In genomic region chr5:15003511-15003920, GRCh38 we compare ENCODE assay signal across 8 cellular contexts.
A peak's percentile ranks its signal among the peaks of the same experiment; 100 is the strongest.
DNase-seq lines count a peak whose midpoint lies in the region; ATAC-seq, FAIRE-seq and TF ChIP-seq lines count a peak whose summit lies in the region.

No MANE protein-coding gene starts in this region.

- no peak overlapping the region for H3K4me3 ChIP-seq in CD8-positive, alpha-beta T cell (ENCODE audit: low read depth, low read length)
- no peak overlapping the region for H3K4me3 ChIP-seq in choroid plexus epithelial cell (ENCODE audit: low read depth, low read length)
- no peak overlapping the region for H3K4me3 ChIP-seq in HepG2 (replicated peaks in 1 of 3; ENCODE audit: insufficient read depth in 1 of 3, low read depth in 2 of 3, low read length in 3 of 3)

- TF ChIP-seq POLR2A in HepG2 (IDR thresholded peaks at IDR 0.05; ENCODE audit: insufficient read depth in 1 of 2, low read depth in 2 of 2, low read length in 2 of 2): no peak

- peak; percentile 24 to 69 (median 53) for DNase-seq in CD8-positive, alpha-beta T cell
- peak; percentile 88 for DNase-seq in NCI-H446 treated with DMSO at 0.1 percent for 48 hours (lab: John Stamatoyannopoulos, UW)
- DNase-seq in activated CD4-positive, alpha-beta T cell treated with anti-CD3 and anti-CD28 coated beads for 1 hour: peak; percentile 24
- DNase-seq in choroid plexus epithelial cell (ENCODE audit: low read depth): peak; percentile 88
- peak; percentile 59 for DNase-seq in HepG2 (ENCODE audit: low spot score)
- DNase-seq in stimulated activated CD4-positive, alpha-beta T cell treated with anti-CD3 and anti-CD28 coated beads, TNF-alpha, amount 100 ng/mL, for 4 hours (ENCODE audit: low read depth in 3 of 3): peak in 2 of 3 experiments; percentile 9 to 40

- H3K9me3 ChIP-seq in CD8-positive, alpha-beta T cell (ENCODE audit: low read length): no peaks in the 10 kb centered on the region
- H3K9me3 ChIP-seq in HepG2 (ENCODE audit: low read length): no peaks in the 10 kb centered on the region

- no peak overlapping the region for H3K4me2 ChIP-seq in HepG2 (ENCODE audit: low read depth, low read length)

- no peaks in the 10 kb centered on the region for H3K4me1 ChIP-seq in CD8-positive, alpha-beta T cell (ENCODE audit: insufficient read depth, low read length)
- H3K4me1 ChIP-seq in HepG2 (ENCODE audit: insufficient read depth, low read length): peaks cover 40% of the 10 kb centered on the region

- POLR2A ChIA-PET in CD8-positive, alpha-beta T cell (lab: Charles Lee): interaction anchor here (0.7 to 1.5 kb wide), 4 partner anchors 11 to 59 kb away, joined by 3 to 7 read pairs (median 4); no protein-coding TSS in a partner anchor
- POLR2A ChIA-PET in HepG2 (lab: Yijun Ruan, JAX): no interaction called here

- peak; percentile 65; the same call in 1 of the 2 replicates for TF ChIP-seq RAD21 in HepG2 (CRISPR knock-in tag; IDR thresholded peaks at IDR 0.05)

- in situ Hi-C loops in HepG2 (cut with HindIII; ENCODE audit: extremely low pct_ligation_motif_present, low pct_unique_long_range_greater_than_20kb): loop anchor here (5.0 kb wide), 1 partner anchor 46 kb away; no protein-coding TSS in a partner anchor

- peak; percentile 99 for ATAC-seq in CD8-positive, alpha-beta T cell
- peak; percentile 79 for ATAC-seq in GM19397 (IDR thresholded peaks at IDR 0.05; ENCODE audit: unreplicated experiment)
- peak; percentile 94 for ATAC-seq in HG03442 (IDR thresholded peaks at IDR 0.05; ENCODE audit: unreplicated experiment)
- ATAC-seq in HepG2: peak; percentile 87

- no peak overlapping the region for H2AFZ ChIP-seq in HepG2 (ENCODE audit: low read length)

- no peak overlapping the region for H3K27ac Mint-ChIP-seq in CD8-positive, alpha-beta T cell

- H3K4me1 Mint-ChIP-seq in CD8-positive, alpha-beta T cell (ENCODE audit: low read depth): no peaks in the 10 kb centered on the region

- CTCF ChIA-PET in CD8-positive, alpha-beta T cell (lab: Charles Lee): interaction anchor here (0.6 to 8.4 kb wide), 43 partner anchors 10 to 342 kb away, joined by 3 to 100 read pairs (median 4); no protein-coding TSS in a partner anchor
- CTCF ChIA-PET in HepG2 (lab: Yijun Ruan, JAX; ENCODE audit: low intra/inter-chr PET ratio, low total read pairs): interaction anchor here (1.2 to 3.8 kb wide), 4 partner anchors 10 to 318 kb away, joined by 5 to 30 read pairs (median 10); no protein-coding TSS in a partner anchor

- no peaks in the 10 kb centered on the region for H3K79me2 ChIP-seq in HepG2 (ENCODE audit: insufficient read depth, low read length)

- H3K9ac ChIP-seq in HepG2 (ENCODE audit: insufficient read depth, low read depth, low read length): no peak overlapping the region

- peaks cover 2% of the 10 kb centered on the region for H3K9me3 Mint-ChIP-seq in CD8-positive, alpha-beta T cell

- TF ChIP-seq CTCF in CD8-positive, alpha-beta T cell (IDR thresholded peaks at IDR 0.05): peak; percentile 78
- peak; percentile 87 for TF ChIP-seq CTCF in choroid plexus epithelial cell (conservative IDR thresholded peaks at IDR 0.05; ENCODE audit: low read depth, low read length)
- peak; percentile 83 for TF ChIP-seq CTCF in HepG2 (CRISPR knock-in tag; IDR thresholded peaks at IDR 0.05)

- BruUV-seq in HepG2 (replicated peaks; lab: Mats Ljungman, UMichigan): no TSS peak

- WGBS in HepG2 (ENCODE audit: low lambda C conversion rate): 38% methylated on average over 4 of the region's 4 CpGs

- H3K27me3 Mint-ChIP-seq in CD8-positive, alpha-beta T cell (ENCODE audit: low read depth): peaks cover 5% of the 10 kb centered on the region

- H4K20me1 ChIP-seq in HepG2 (ENCODE audit: insufficient read depth, low read length): no peaks in the 10 kb centered on the region

- TF ChIP-seq EP300 in HepG2 (IDR thresholded peaks at IDR 0.05; ENCODE audit: low read depth in 2 of 2, low read length in 2 of 2) (no peak), HepG2 (CRISPR knock-in tag; IDR thresholded peaks at IDR 0.05; ENCODE audit: borderline replicate concordance) (no peak)

- H3K36me3 ChIP-seq in CD8-positive, alpha-beta T cell (ENCODE audit: insufficient read depth, low read length): no peaks in the 10 kb centered on the region
- H3K36me3 ChIP-seq in HepG2 (replicated peaks in 1 of 2; ENCODE audit: control insufficient read depth in 1 of 2, insufficient read depth in 2 of 2, low read length in 2 of 2): no peaks in the 10 kb centered on the region

- H3K27ac ChIP-seq in CD8-positive, alpha-beta T cell (ENCODE audit: low read depth, low read length): no peak overlapping the region
- no peak overlapping the region for H3K27ac ChIP-seq in HepG2 (ENCODE audit: extremely low read length, insufficient read depth, low read length)

- no peaks in the 10 kb centered on the region for H3K27me3 ChIP-seq in CD8-positive, alpha-beta T cell (ENCODE audit: insufficient read depth, low read length)
- H3K27me3 ChIP-seq in HepG2 (ENCODE audit: control insufficient read depth in 1 of 2, insufficient read depth in 2 of 2, low read length in 2 of 2): peaks cover 0 to 4% of the 10 kb centered on the region in 2 experiments; a peak in 1 of 5 replicates

- intact Hi-C loops in CD8-positive, alpha-beta T cell (cut with DNase I, micrococcal nuclease): loop anchor here (1.0 to 5.0 kb wide), 8 partner anchors 10 to 641 kb away; partner anchors contain the start of gene ANKH (in 1 of the 2)
- intact Hi-C loops in HepG2 (cut with micrococcal nuclease; ENCODE audit: unreplicated experiment): loop anchor here (1.0 to 2.0 kb wide), 4 partner anchors 46 to 319 kb away; no protein-coding TSS in a partner anchor

- peak; percentile 76 for FAIRE-seq in HepG2 (lab: Jason Lieb, UNC)

- no peak overlapping the region for H3K4me3 Mint-ChIP-seq in CD8-positive, alpha-beta T cell

- H3K36me3 Mint-ChIP-seq in CD8-positive, alpha-beta T cell: no peaks in the 10 kb centered on the region

TF ChIP-seq in HepG2, 621 proteins besides CTCF, POLR2A, EP300 and RAD21 (continues in another document):
- TF ChIP-seq SOX13 (IDR thresholded peaks at IDR 0.05): no peak
- peak in 1 of 2 experiments; percentile 24; a peak in 1 of 4 replicates for TF ChIP-seq SOX13 (CRISPR knock-in tag; conservative IDR thresholded peaks at IDR 0.05 in 1 of 2, IDR thresholded peaks at IDR 0.05 in 1 of 2)
- TF ChIP-seq TARDBP (CRISPR knock-in tag; IDR thresholded peaks at IDR 0.05): 0 out of 2 replicates have a peak, but pooled peaks have one; percentile 27
- 0 out of 2 replicates have a peak, but pooled peaks have one; percentile 9 for TF ChIP-seq ARID5B (CRISPR knock-in tag; IDR thresholded peaks at IDR 0.05)
- TF ChIP-seq SMC3 (IDR thresholded peaks at IDR 0.05; ENCODE audit: low read length): peak; percentile 90
- TF ChIP-seq MIER3 (CRISPR knock-in tag; IDR thresholded peaks at IDR 0.05; ENCODE audit: borderline replicate concordance): no peak
- no peak for TF ChIP-seq ZNF703 (CRISPR knock-in tag; IDR thresholded peaks at IDR 0.05; ENCODE audit: borderline replicate concordance)
- TF ChIP-seq STAG1 (CRISPR knock-in tag; IDR thresholded peaks at IDR 0.05): peak; percentile 92
- TF ChIP-seq ATRX (CRISPR knock-in tag; IDR thresholded peaks at IDR 0.05; ENCODE audit: borderline replicate concordance): no peak
- peak; percentile 31; the same call in 1 of the 2 replicates for TF ChIP-seq GATAD2A (CRISPR knock-in tag; IDR thresholded peaks at IDR 0.05)
- no peak for TF ChIP-seq LCORL (IDR thresholded peaks at IDR 0.05)
- no peak for TF ChIP-seq LCORL (CRISPR knock-in tag; IDR thresholded peaks at IDR 0.05)
- TF ChIP-seq HNRNPLL (IDR thresholded peaks at IDR 0.05; ENCODE audit: low read depth, low read length, poor library complexity, severe bottlenecking): no peak
- 0 out of 2 replicates have a peak, but pooled peaks have one; percentile 39 for TF ChIP-seq SMYD3 (CRISPR knock-in tag; IDR thresholded peaks at IDR 0.05)
- TF ChIP-seq ZNF446 (CRISPR knock-in tag; IDR thresholded peaks at IDR 0.05): no peak
- TF ChIP-seq E2F5 (CRISPR knock-in tag; conservative IDR thresholded peaks at IDR 0.05): no peak
- no peak for TF ChIP-seq ZSCAN29 (CRISPR knock-in tag; conservative IDR thresholded peaks at IDR 0.05)
- no peak for TF ChIP-seq MAFF (IDR thresholded peaks at IDR 0.05; ENCODE audit: low read depth, low read length)

Comparison
In these comparisons a context has a peak if more than half of its experiments do, and no peak if none do; other contexts are left out.
1. DNase-seq: peak in every context shown above with its lines; median percentile 88 in NCI-H446 treated with DMSO at 0.1 percent for 48 hours; 88 in choroid plexus epithelial cell; 59 in HepG2; 53 in CD8-positive, alpha-beta T cell; 24 in stimulated activated CD4-positive, alpha-beta T cell treated with anti-CD3 and anti-CD28 coated beads, TNF-alpha, amount 100 ng/mL, for 4 hours; 24 in activated CD4-positive, alpha-beta T cell treated with anti-CD3 and anti-CD28 coated beads for 1 hour.